Comparison of ENCODE assay signal across 1 cellular context in the genomic region with DNA sequence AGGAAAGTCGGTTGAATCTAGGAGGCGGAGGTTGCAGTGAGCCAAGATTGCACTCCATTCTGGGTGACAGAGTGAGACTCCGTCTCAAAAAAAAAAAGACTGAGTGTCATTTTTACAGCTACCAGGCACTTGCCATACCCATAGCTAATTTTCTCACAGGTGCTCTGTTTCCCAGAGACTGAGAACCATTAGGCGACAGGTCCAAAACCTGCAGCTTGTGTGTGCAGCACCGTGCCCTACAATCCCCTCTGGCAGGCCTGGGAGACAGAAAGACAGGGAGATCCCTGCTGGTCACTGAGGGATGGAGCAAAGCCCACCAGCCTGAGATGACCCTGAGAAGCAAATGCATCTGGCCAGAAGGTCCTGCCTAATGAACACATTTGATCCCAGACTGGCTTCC.
TF ChIP-seq lines count a peak whose summit lies in the region.

No MANE protein-coding gene starts in this region.

TF ChIP-seq in IMR-90, 13 proteins besides CTCF, POLR2A, EP300 and RAD21:
- TF ChIP-seq RCOR1 (IDR thresholded peaks at IDR 0.05; ENCODE audit: insufficient replicate concordance, low read length): no peak
- TF ChIP-seq RFX5 (IDR thresholded peaks at IDR 0.05; ENCODE audit: low read depth, low read length): no peak
- no peak for TF ChIP-seq NFE2L2 (IDR thresholded peaks at IDR 0.05; ENCODE audit: low read depth, low read length)
- TF ChIP-seq SMC3 (IDR thresholded peaks at IDR 0.05; ENCODE audit: low read depth, low read length): no peak
- no peak for TF ChIP-seq CEBPB (IDR thresholded peaks at IDR 0.05; ENCODE audit: low read depth, low read length)
- TF ChIP-seq, protein P1, sequence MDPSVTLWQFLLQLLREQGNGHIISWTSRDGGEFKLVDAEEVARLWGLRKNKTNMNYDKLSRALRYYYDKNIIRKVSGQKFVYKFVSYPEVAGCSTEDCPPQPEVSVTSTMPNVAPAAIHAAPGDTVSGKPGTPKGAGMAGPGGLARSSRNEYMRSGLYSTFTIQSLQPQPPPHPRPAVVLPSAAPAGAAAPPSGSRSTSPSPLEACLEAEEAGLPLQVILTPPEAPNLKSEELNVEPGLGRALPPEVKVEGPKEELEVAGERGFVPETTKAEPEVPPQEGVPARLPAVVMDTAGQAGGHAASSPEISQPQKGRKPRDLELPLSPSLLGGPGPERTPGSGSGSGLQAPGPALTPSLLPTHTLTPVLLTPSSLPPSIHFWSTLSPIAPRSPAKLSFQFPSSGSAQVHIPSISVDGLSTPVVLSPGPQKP (IDR thresholded peaks at IDR 0.05; ENCODE audit: borderline replicate concordance, low read depth, low read length): no peak
- TF ChIP-seq, protein P2, sequence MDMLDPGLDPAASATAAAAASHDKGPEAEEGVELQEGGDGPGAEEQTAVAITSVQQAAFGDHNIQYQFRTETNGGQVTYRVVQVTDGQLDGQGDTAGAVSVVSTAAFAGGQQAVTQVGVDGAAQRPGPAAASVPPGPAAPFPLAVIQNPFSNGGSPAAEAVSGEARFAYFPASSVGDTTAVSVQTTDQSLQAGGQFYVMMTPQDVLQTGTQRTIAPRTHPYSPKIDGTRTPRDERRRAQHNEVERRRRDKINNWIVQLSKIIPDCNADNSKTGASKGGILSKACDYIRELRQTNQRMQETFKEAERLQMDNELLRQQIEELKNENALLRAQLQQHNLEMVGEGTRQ (IDR thresholded peaks at IDR 0.05; ENCODE audit: low read depth, low read length): no peak
- TF ChIP-seq MAZ (IDR thresholded peaks at IDR 0.05; ENCODE audit: borderline replicate concordance, low read depth, low read length): no peak
- no peak for TF ChIP-seq MAFK (IDR thresholded peaks at IDR 0.05; ENCODE audit: low read depth, low read length)
- TF ChIP-seq CHD1 (IDR thresholded peaks at IDR 0.05; ENCODE audit: low read depth, low read length): no peak
- no peak for TF ChIP-seq MXI1 (IDR thresholded peaks at IDR 0.05; ENCODE audit: borderline replicate concordance, low read depth, low read length)
- TF ChIP-seq FOS (IDR thresholded peaks at IDR 0.05; ENCODE audit: low read depth, low read length): no peak
- no peak for TF ChIP-seq BHLHE40 (IDR thresholded peaks at IDR 0.05; ENCODE audit: low read depth, low read length)
